In genomic region chr15:70701891-70702568, GRCh38 we compare ENCODE assay signal across 7 cellular contexts.
DNase-seq lines count a peak whose midpoint lies in the region; ATAC-seq and TF ChIP-seq lines count a peak whose summit lies in the region.

No MANE protein-coding gene starts in this region.

- no peak overlapping the region for H3K4ac ChIP-seq in mesenchymal stem cell (ENCODE audit: low read depth in 1 of 2, low read length in 2 of 2)

- no peak overlapping the region for H4K8ac ChIP-seq in mesenchymal stem cell (ENCODE audit: low read length)

- no peak overlapping the region for H2AK5ac ChIP-seq in mesenchymal stem cell (ENCODE audit: low read length, severe bottlenecking)

- ATAC-seq in upper lobe of left lung (ENCODE audit: low FRiP score in 2 of 2) (peak in 1 of 2 donors; percentile 55), HG02981 (IDR thresholded peaks at IDR 0.05; ENCODE audit: unreplicated experiment) (no peak)

- TF ChIP-seq CTCF in upper lobe of left lung (IDR thresholded peaks at IDR 0.05), result no peak

- no peaks in the 10 kb centered on the region for H3K27me3 ChIP-seq in mesenchymal stem cell (ENCODE audit: control insufficient read depth in 1 of 2, insufficient read depth in 1 of 2, low read length in 2 of 2)
- no peaks in the 10 kb centered on the region for H3K27me3 ChIP-seq in upper lobe of left lung

- H3K36me3 ChIP-seq in mesenchymal stem cell (ENCODE audit: control insufficient read depth in 1 of 2, insufficient read depth in 2 of 2, low read depth in 1 of 2, low read length in 2 of 2) (peaks cover 0 to 20% of the 10 kb centered on the region in 2 experiments), upper lobe of left lung (no peaks in the 10 kb centered on the region)

- peak overlapping the region; percentile 59 for H3K4me2 ChIP-seq in mesenchymal stem cell (ENCODE audit: low read length, poor library complexity, severe bottlenecking)

- no peak for TF ChIP-seq POLR2A in upper lobe of left lung (IDR thresholded peaks at IDR 0.05)

- H3K9me3 Mint-ChIP-seq in activated naive CD4-positive, alpha-beta T cell treated with anti-CD3 and anti-CD28 coated beads, Interleukin-2, amount 10 ng/mL, durations not matched to agents 7 days and 5 days, result no peaks in the 10 kb centered on the region

- 19% methylated on average over 9 of the region's 9 CpGs for WGBS in mesenchymal stem cell
- WGBS in upper lobe of left lung, 2 donors, result 51 to 62% methylated on average over 9 of the region's 9 CpGs

- H3K18ac ChIP-seq in mesenchymal stem cell (ENCODE audit: low read depth in 1 of 2, low read length in 2 of 2), result peak overlapping the region in 1 of 2 experiments; percentile 38

- no peaks in the 10 kb centered on the region for H3K4me1 Mint-ChIP-seq in activated naive CD4-positive, alpha-beta T cell treated with anti-CD3 and anti-CD28 coated beads, Interleukin-2, amount 10 ng/mL, durations not matched to agents 7 days and 5 days

- peak overlapping the region in 1 of 2 experiments; percentile 74 for H3K4me3 ChIP-seq in mesenchymal stem cell (ENCODE audit: insufficient read depth in 1 of 2, low read depth in 1 of 2, low read length in 2 of 2)
- H3K4me3 ChIP-seq in upper lobe of left lung, result peak overlapping the region in 2 of 4 donors; percentile 22 to 26

- H3K27ac Mint-ChIP-seq in activated naive CD4-positive, alpha-beta T cell treated with anti-CD3 and anti-CD28 coated beads, Interleukin-2, amount 10 ng/mL, durations not matched to agents 7 days and 5 days, result no peak overlapping the region

- peaks cover 12% of the 10 kb centered on the region for H3K79me1 ChIP-seq in mesenchymal stem cell (replicated peaks; ENCODE audit: low read length, poor library complexity, severe bottlenecking)

- no peak overlapping the region for H2BK120ac ChIP-seq in mesenchymal stem cell (ENCODE audit: low read depth, low read length)

- no peak for TF ChIP-seq EP300 in upper lobe of left lung (IDR thresholded peaks at IDR 0.05)

- H2AFZ ChIP-seq in mesenchymal stem cell (ENCODE audit: low read depth, low read length), result no peak overlapping the region

- H2BK5ac ChIP-seq in mesenchymal stem cell (ENCODE audit: low read depth, low read length, poor library complexity, severe bottlenecking), result no peak overlapping the region

- H3K14ac ChIP-seq in mesenchymal stem cell (ENCODE audit: low read length in 2 of 2), result no peak overlapping the region

- no peak overlapping the region for H2BK15ac ChIP-seq in mesenchymal stem cell (ENCODE audit: low read depth, poor library complexity, severe bottlenecking)

- peaks cover 21% of the 10 kb centered on the region for H3K27me3 Mint-ChIP-seq in activated naive CD4-positive, alpha-beta T cell treated with anti-CD3 and anti-CD28 coated beads, Interleukin-2, amount 10 ng/mL, durations not matched to agents 7 days and 5 days

- H2BK12ac ChIP-seq in mesenchymal stem cell (ENCODE audit: low read length in 2 of 2), result no peak overlapping the region

- no peak overlapping the region for H3K4me3 Mint-ChIP-seq in activated naive CD4-positive, alpha-beta T cell treated with anti-CD3 and anti-CD28 coated beads, Interleukin-2, amount 10 ng/mL, durations not matched to agents 7 days and 5 days

- DNase-seq in M059J (ENCODE audit: low read depth), result peak; percentile 71
- DNase-seq in dedifferentiated amniotic fluid mesenchymal stem cell (ENCODE audit: extremely low spot score), result peak; percentile 45
- DNase-seq in mesenchymal stem cell, result peak; percentile 87
- DNase-seq in upper lobe of left lung, result no peak
- no peak for DNase-seq in activated naive CD4-positive, alpha-beta T cell treated with anti-CD3 and anti-CD28 coated beads, Interleukin-2, amount 10 ng/mL, durations not matched to agents 7 days and 5 days
- no peak for DNase-seq in NCI-H524 (lab: John Stamatoyannopoulos, UW)

- H3K27ac ChIP-seq in mesenchymal stem cell (ENCODE audit: low read length, poor library complexity, severe bottlenecking) (peak overlapping the region; percentile 79), upper lobe of left lung (peak overlapping the region; percentile 3 to 71 (median 40))

- peak overlapping the region; percentile 93 for H3K9ac ChIP-seq in mesenchymal stem cell (ENCODE audit: low read length)

- H3K9me3 ChIP-seq in mesenchymal stem cell (ENCODE audit: control insufficient read depth, low read length), result no peaks in the 10 kb centered on the region
- no peaks in the 10 kb centered on the region for H3K9me3 ChIP-seq in upper lobe of left lung

- H3K4me1 ChIP-seq in mesenchymal stem cell (ENCODE audit: control insufficient read depth, insufficient read depth, low read depth, low read length) (peaks cover 6% of the 10 kb centered on the region), upper lobe of left lung (peaks cover 11 to 35% (median 18%) of the 10 kb centered on the region in 4 donors)

- H3K23ac ChIP-seq in mesenchymal stem cell (ENCODE audit: low read length in 2 of 2), result no peak overlapping the region

- no peaks in the 10 kb centered on the region for H3K36me3 Mint-ChIP-seq in activated naive CD4-positive, alpha-beta T cell treated with anti-CD3 and anti-CD28 coated beads, Interleukin-2, amount 10 ng/mL, durations not matched to agents 7 days and 5 days

- CTCF ChIA-PET in activated naive CD4-positive, alpha-beta T cell treated with anti-CD3 and anti-CD28 coated beads, Interleukin-2, amount 10 ng/mL, durations not matched to agents 7 days and 5 days (lab: Charles Lee), result no interaction called here

- no peak overlapping the region for H4K91ac ChIP-seq in mesenchymal stem cell (ENCODE audit: low read length)

Comparison
In these comparisons a context has a peak if more than half of its experiments do, and no peak if none do; other contexts are left out.
1. DNase-seq: peak in M059J (single experiment), dedifferentiated amniotic fluid mesenchymal stem cell (single experiment) and mesenchymal stem cell (single experiment); none in upper lobe of left lung (0 of 2), activated naive CD4-positive, alpha-beta T cell treated with anti-CD3 and anti-CD28 coated beads, Interleukin-2, amount 10 ng/mL, durations not matched to agents 7 days and 5 days (single experiment) and NCI-H524 (0 of 2).